Comparison of ENCODE assay signal across 29 cellular contexts in genomic region chr5:61924251-61924650, GRCh38.
"Had no signal": no experiment of that assay in that cellular context is flagged by ENCODE, and none has a peak within 500 bp of the region (broad histone marks: within the 10 kb centered on the region; RNA-seq: fewer than 3 reads in every experiment).

No MANE protein-coding gene starts in this region.

- H3K27me3 ChIP-seq: adrenal gland had no signal

- DNase-seq: activated B cell treated with CpG ODN at 0.5 μM for 24 hours; activated CD4-positive, alpha-beta memory T cell treated with anti-CD3 and anti-CD28 coated beads for 36 hours; activated CD4-positive, alpha-beta T cell treated with anti-CD3 and anti-CD28 coated beads for 4 hours; activated CD4-positive, alpha-beta T cell treated with anti-CD3 and anti-CD28 coated beads, Interleukin-2, amount 10 ng/mL, durations not matched to agents 24 days and 14 days; activated CD4-positive, alpha-beta T cell treated with anti-CD3 and anti-CD28 coated beads, Interleukin-2, amount 50 U/mL, for 1 hour; activated CD4-positive, alpha-beta T cell treated with anti-CD3 and anti-CD28 coated beads, Interleukin-2, amount 50 U/mL, for 4 hours; activated CD4-positive, CD25-positive, alpha-beta regulatory T cell treated with anti-CD3 and anti-CD28 coated beads, Interleukin-2, amount 50 U/mL, for 72 hours; activated CD8-positive, alpha-beta memory T cell treated with anti-CD3 and anti-CD28 coated beads, Interleukin-2, amount 50 U/mL, for 4 hours; activated CD8-positive, alpha-beta T cell treated with anti-CD3 and anti-CD28 coated beads for 36 hours; activated effector memory CD4-positive, alpha-beta T cell treated with anti-CD3 and anti-CD28 coated beads, Interleukin-2, amount 50 U/mL, for 16 hours; activated gamma-delta T cell treated with Interleukin-2 at 50 U/mL for 16 hours; activated naive CD4-positive, alpha-beta T cell; activated naive CD4-positive, alpha-beta T cell treated with anti-CD3 and anti-CD28 coated beads for 36 hours; activated naive CD4-positive, alpha-beta T cell treated with anti-CD3 and anti-CD28 coated beads, Interleukin-2, amount 50 U/mL, for 16 hours; activated naive CD8-positive, alpha-beta T cell treated with anti-CD3 and anti-CD28 coated beads for 36 hours; activated T-cell treated with anti-CD3 and anti-CD28 coated beads for 4 hours; activated T-cell treated with anti-CD3 and anti-CD28 coated beads, Interleukin-2, amount 50 U/mL, for 1 hour; activated T-cell treated with anti-CD3 and anti-CD28 coated beads, Interleukin-2, amount 50 U/mL, for 4 hours; activated T-cell treated with anti-CD3 and anti-CD28 coated beads, Interleukin-2, amount 50 U/mL, for 72 hours; adrenal gland; amniotic stem cell; aorta; central memory CD4-positive, alpha-beta T cell; T-helper 1 cell; T-helper 2 cell; T-helper 9 cell had no signal

- H3K4me3 ChIP-seq: adrenal gland had no signal

- H3K36me3 ChIP-seq: adrenal gland had no signal

- ATAC-seq: activated CD8-positive, alpha-beta T cell treated with anti-CD3 and anti-CD28 coated beads for 36 hours; activated naive CD4-positive, alpha-beta T cell treated with anti-CD3 and anti-CD28 coated beads, Interleukin-2, amount 50 U/mL, for 72 hours; activated T-cell treated with anti-CD3 and anti-CD28 coated beads, Interleukin-2, amount 50 U/mL, for 4 hours; activated T-cell treated with anti-CD3 and anti-CD28 coated beads, Interleukin-2, amount 50 U/mL, for 72 hours; activated T-helper 17 cell treated with anti-CD3 and anti-CD28 coated beads, Interleukin-2, amount 50 U/mL, for 72 hours had no signal

- H3K4me1 ChIP-seq: adrenal gland had no signal

- H3K27ac ChIP-seq: adrenal gland, VCaP had no signal

- H3K9me3 ChIP-seq: adrenal gland had no signal
